In genomic region chr13:48493076-48493765, GRCh38 we compare ENCODE assay signal across 8 cellular contexts. TPM values are rescaled to one million over a fixed set of nuclear protein-coding genes. Genes with fewer than 3 reads are reported as not detected.
A peak's percentile ranks its signal among the peaks of the same experiment; 100 is the strongest.
DNase-seq lines count a peak whose midpoint lies in the region; ATAC-seq and TF ChIP-seq lines count a peak whose summit lies in the region.

No MANE protein-coding gene starts in this region.

- no peak overlapping the region for H4K91ac ChIP-seq in neuronal stem cell (ENCODE audit: low read depth, low read length, poor library complexity)

- no peak overlapping the region for H2BK15ac ChIP-seq in neuronal stem cell (ENCODE audit: low read length)

- no peaks in the 10 kb centered on the region for H4K20me1 ChIP-seq in MM.1S (ENCODE audit: insufficient read depth, low read length)

- H3K36me3 ChIP-seq in MM.1S (replicated peaks; ENCODE audit: insufficient read depth, low read length) = no peaks in the 10 kb centered on the region
- H3K36me3 ChIP-seq in effector memory CD4-positive, alpha-beta T cell (ENCODE audit: control insufficient read depth, insufficient read depth, low read length) = no peaks in the 10 kb centered on the region
- H3K36me3 ChIP-seq in neuronal stem cell (replicated peaks in 1 of 2; ENCODE audit: control insufficient read depth in 2 of 2, insufficient read depth in 2 of 2, low read length in 2 of 2) = peaks cover 10 to 47% of the 10 kb centered on the region in 2 donors
- H3K36me3 ChIP-seq in ovary = no peaks in the 10 kb centered on the region

- H3K14ac ChIP-seq in neuronal stem cell (ENCODE audit: low read length) = peak overlapping the region; percentile 66

- H2BK12ac ChIP-seq in neuronal stem cell (ENCODE audit: low read length) = no peak overlapping the region

- H4K8ac ChIP-seq in neuronal stem cell (ENCODE audit: low read depth, low read length) = peak overlapping the region; percentile 72

- no peaks in the 10 kb centered on the region for H3K79me1 ChIP-seq in neuronal stem cell (ENCODE audit: low read depth, low read length)

- WGBS in neuronal stem cell (ENCODE audit: extremely low coverage in 2 of 2, insufficient read length in 2 of 2, insufficient replicate concordance in 1 of 2), 2 donors = 100% methylated on average over 1 of the region's 4 CpGs; no CpG with 5 or more reads in 1 of the 2 donors
- WGBS in ovary, 3 donors = 60 to 76% (median 65%) methylated on average over 4 of the region's 4 CpGs

- TF ChIP-seq EP300 in ovary (IDR thresholded peaks at IDR 0.05) = no peak

- peak; percentile 27 for DNase-seq in CD1c-positive myeloid dendritic cell (ENCODE audit: extremely low spot score)
- DNase-seq in MM.1S = no peak
- DNase-seq in effector memory CD4-positive, alpha-beta T cell = no peak
- DNase-seq in neuronal stem cell (ENCODE audit: low spot score) = no peak
- DNase-seq in AG08395 (ENCODE audit: low spot score) = no peak
- DNase-seq in NCI-H2171 treated with DMSO at 0.1 percent for 48 hours (lab: John Stamatoyannopoulos, UW) = no peak
- DNase-seq in ovary = no peak

- H3K27me3 ChIP-seq in MM.1S (replicated peaks; ENCODE audit: insufficient read depth, low read length) (no peaks in the 10 kb centered on the region), neuronal stem cell (ENCODE audit: control insufficient read depth in 3 of 3, insufficient read depth in 3 of 3, low read depth in 1 of 3, low read length in 3 of 3) (no peaks in the 10 kb centered on the region), ovary (no peaks in the 10 kb centered on the region)
- H3K27me3 ChIP-seq in effector memory CD4-positive, alpha-beta T cell (replicated peaks; ENCODE audit: control insufficient read depth, insufficient read depth, low read length, poor library complexity, severe bottlenecking) = no peaks in the 10 kb centered on the region

- H3K4me3 ChIP-seq in MM.1S (ENCODE audit: low read length) (no peak overlapping the region), neuronal stem cell (ENCODE audit: low read length in 2 of 2) (no peak overlapping the region), ovary (no peak overlapping the region)
- H3K4me3 ChIP-seq in effector memory CD4-positive, alpha-beta T cell (ENCODE audit: insufficient read depth, low read depth, low read length, poor library complexity, severe bottlenecking) = peak overlapping the region; percentile 45

- no peak overlapping the region for H3K23ac ChIP-seq in neuronal stem cell (ENCODE audit: low read depth, low read length, poor library complexity)

- peak overlapping the region; percentile 63; the same call in 1 of the 2 replicates for H3K27ac ChIP-seq in MM.1S (ENCODE audit: low read length)
- H3K27ac ChIP-seq in effector memory CD4-positive, alpha-beta T cell (ENCODE audit: insufficient read depth, low read length, poor library complexity, severe bottlenecking) = peak overlapping the region; percentile 81
- H3K27ac ChIP-seq in neuronal stem cell (replicated peaks; ENCODE audit: low read length) = no peak overlapping the region
- peak overlapping the region in 1 of 2 donors; percentile 76 for H3K27ac ChIP-seq in ovary

- H2AK5ac ChIP-seq in neuronal stem cell (ENCODE audit: low read depth, low read length) = no peak overlapping the region

- H2BK5ac ChIP-seq in neuronal stem cell (ENCODE audit: low read length) = no peak overlapping the region

- H3K79me2 ChIP-seq in MM.1S (ENCODE audit: low read length) = no peaks in the 10 kb centered on the region

- peaks cover 34% of the 10 kb centered on the region for H3K4me1 ChIP-seq in MM.1S (ENCODE audit: low read length)
- peaks cover 38% of the 10 kb centered on the region for H3K4me1 ChIP-seq in effector memory CD4-positive, alpha-beta T cell (ENCODE audit: control insufficient read depth, insufficient read depth, low read length, poor library complexity, severe bottlenecking)
- peaks cover 0 to 2% of the 10 kb centered on the region in 2 donors for H3K4me1 ChIP-seq in neuronal stem cell (ENCODE audit: control insufficient read depth in 2 of 2, insufficient read depth in 1 of 2, low read depth in 1 of 2, low read length in 2 of 2)
- peaks cover 6% of the 10 kb centered on the region for H3K4me1 ChIP-seq in ovary (ENCODE audit: insufficient read depth)

- TF ChIP-seq CTCF in MM.1S (IDR thresholded peaks at IDR 0.05; ENCODE audit: low read length) (no peak), ovary (IDR thresholded peaks at IDR 0.05) (no peak)

- no peak overlapping the region for H2BK120ac ChIP-seq in neuronal stem cell (ENCODE audit: low read depth, low read length)

- no peak overlapping the region for H3K4ac ChIP-seq in neuronal stem cell (ENCODE audit: low read length)

- peak overlapping the region; percentile 68; the same call in 1 of the 2 replicates for H3K4me2 ChIP-seq in MM.1S (ENCODE audit: low read depth, low read length)
- H3K4me2 ChIP-seq in neuronal stem cell (ENCODE audit: insufficient read depth, low read length, poor library complexity, severe bottlenecking) = no peak overlapping the region

- peaks cover 10% of the 10 kb centered on the region for H3F3A ChIP-seq in MM.1S (ENCODE audit: insufficient read depth, low read length)

- peak overlapping the region; percentile 77 for H3K18ac ChIP-seq in neuronal stem cell (ENCODE audit: low read length)

- intact Hi-C loops in ovary (cut with DNase I) = no loop called here

- H2AFZ ChIP-seq in MM.1S (ENCODE audit: low read length) (no peak overlapping the region), neuronal stem cell (ENCODE audit: low read length) (no peak overlapping the region)

- H3K9ac ChIP-seq in MM.1S (ENCODE audit: low read length) (no peak overlapping the region), neuronal stem cell (ENCODE audit: low read depth, low read length, poor library complexity) (no peak overlapping the region)

- TF ChIP-seq POLR2A in ovary (IDR thresholded peaks at IDR 0.05) = no peak

- no peaks in the 10 kb centered on the region for H3K9me3 ChIP-seq in MM.1S (replicated peaks; ENCODE audit: insufficient read depth, low read length)
- no peaks in the 10 kb centered on the region for H3K9me3 ChIP-seq in effector memory CD4-positive, alpha-beta T cell (ENCODE audit: control insufficient read depth, low read length)
- peaks cover 3% of the 10 kb centered on the region in 2 donors for H3K9me3 ChIP-seq in neuronal stem cell (replicated peaks in 1 of 2; ENCODE audit: control insufficient read depth in 2 of 2, insufficient read depth in 1 of 2, low read depth in 1 of 2, low read length in 2 of 2)
- no peaks in the 10 kb centered on the region for H3K9me3 ChIP-seq in ovary

- H3K9me2 ChIP-seq in MM.1S (replicated peaks; ENCODE audit: insufficient read depth, low read length) = no peaks in the 10 kb centered on the region

- ATAC-seq in HG02973 (IDR thresholded peaks at IDR 0.05; ENCODE audit: unreplicated experiment) = no peak

RNA-seq across cellular contexts. Expression of gene RCBTB2, which starts 39.7 kb away (rescaled TPM):
- 17.5 TPM for polyA plus RNA-seq in neuronal stem cell (2013, experiment 1 of 2)
- 17.4 TPM for polyA plus RNA-seq in neuronal stem cell (2013, experiment 2 of 2)
- total RNA-seq in ovary = 10 to 100 TPM in 5 of 7 donors, 1 to 10 TPM in 2; 8.2 to 22.6 (median 13.9) TPM
- polyA plus RNA-seq in ovary = 10 to 100 TPM; 16.8 to 19.1 TPM
